In genomic region chr9:124261787-124262595, GRCh38 we compare ENCODE assay signal across 11 cellular contexts. TPM values are rescaled to one million over a fixed set of nuclear protein-coding genes. Genes with fewer than 3 reads are reported as not detected.
A peak's percentile ranks its signal among the peaks of the same experiment; 100 is the strongest.
DNase-seq lines count a peak whose midpoint lies in the region; ATAC-seq and TF ChIP-seq lines count a peak whose summit lies in the region.
"Had no signal": no experiment of that assay in that cellular context is flagged by ENCODE, and none has a peak within 500 bp of the region (broad histone marks: within the 10 kb centered on the region; RNA-seq: fewer than 3 reads in every experiment).

No MANE protein-coding gene starts in this region.

- H3K4me3 Mint-ChIP-seq in activated CD4-positive, alpha-beta T cell treated with anti-CD3 and anti-CD28 coated beads, Interleukin-2, amount 10 ng/mL, durations not matched to agents 24 days and 14 days = peak overlapping the region; percentile 21
- H3K4me3 Mint-ChIP-seq in activated CD4-positive, alpha-beta T cell treated with anti-CD3 and anti-CD28 coated beads for 36 hours = no peak overlapping the region
- H3K4me3 Mint-ChIP-seq in dendritic cell treated with granulocyte-macrophage colony-stimulating factor and Interleukin-4, amounts not matched to agents 40 ng/mL and 50 ng/mL, for 4 days = peak overlapping the region; percentile 94
- H3K4me3 Mint-ChIP-seq in naive B cell = peak overlapping the region in 6 of 8 donors; percentile 5 to 96 (median 65)
- H3K4me3 Mint-ChIP-seq in activated CD8-positive, alpha-beta T cell treated with anti-CD3 and anti-CD28 coated beads for 36 hours = no peak overlapping the region

- H3K4me3 ChIP-seq in upper lobe of right lung = peak overlapping the region; percentile 36

- peaks cover 40% of the 10 kb centered on the region for H3K27me3 Mint-ChIP-seq in activated CD4-positive, alpha-beta T cell treated with anti-CD3 and anti-CD28 coated beads, Interleukin-2, amount 10 ng/mL, durations not matched to agents 24 days and 14 days
- peaks cover 37% of the 10 kb centered on the region for H3K27me3 Mint-ChIP-seq in activated CD4-positive, alpha-beta T cell treated with anti-CD3 and anti-CD28 coated beads for 36 hours
- H3K27me3 Mint-ChIP-seq in dendritic cell treated with granulocyte-macrophage colony-stimulating factor and Interleukin-4, amounts not matched to agents 40 ng/mL and 50 ng/mL, for 4 days = no peaks in the 10 kb centered on the region
- no peaks in the 10 kb centered on the region for H3K27me3 Mint-ChIP-seq in naive B cell
- H3K27me3 Mint-ChIP-seq in activated CD8-positive, alpha-beta T cell treated with anti-CD3 and anti-CD28 coated beads for 36 hours = peaks cover 34% of the 10 kb centered on the region

- DNase-seq in activated CD4-positive, alpha-beta T cell treated with anti-CD3 and anti-CD28 coated beads, Interleukin-2, amount 10 ng/mL, durations not matched to agents 24 days and 14 days = no peak
- DNase-seq in activated CD4-positive, alpha-beta T cell treated with anti-CD3 and anti-CD28 coated beads for 36 hours = no peak
- DNase-seq in naive B cell = no peak
- DNase-seq in upper lobe of right lung = no peak
- DNase-seq in activated CD8-positive, alpha-beta T cell treated with anti-CD3 and anti-CD28 coated beads for 36 hours = no peak
- DNase-seq: activated naive CD4-positive, alpha-beta T cell treated with Interleukin-2 at 50 U/mL for 16 hours; stimulated activated CD4-positive, alpha-beta T cell treated with anti-CD3 and anti-CD28 coated beads, Interleukin-4, amount 100 ng/mL, for 4 hours; T-helper 1 cell had no signal

- H3K27ac Mint-ChIP-seq in activated CD4-positive, alpha-beta T cell treated with anti-CD3 and anti-CD28 coated beads, Interleukin-2, amount 10 ng/mL, durations not matched to agents 24 days and 14 days = peak overlapping the region; percentile 25
- no peak overlapping the region for H3K27ac Mint-ChIP-seq in activated CD4-positive, alpha-beta T cell treated with anti-CD3 and anti-CD28 coated beads for 36 hours
- H3K27ac Mint-ChIP-seq in dendritic cell treated with granulocyte-macrophage colony-stimulating factor and Interleukin-4, amounts not matched to agents 40 ng/mL and 50 ng/mL, for 4 days = peak overlapping the region; percentile 90
- peak overlapping the region in 2 of 6 donors; percentile 26 to 78 for H3K27ac Mint-ChIP-seq in naive B cell
- no peak overlapping the region for H3K27ac Mint-ChIP-seq in activated CD8-positive, alpha-beta T cell treated with anti-CD3 and anti-CD28 coated beads for 36 hours

- no peaks in the 10 kb centered on the region for H3K27me3 ChIP-seq in upper lobe of right lung

- no peaks in the 10 kb centered on the region for H3K36me3 ChIP-seq in upper lobe of right lung

- intact Hi-C loops in activated CD4-positive, alpha-beta T cell treated with anti-CD3 and anti-CD28 coated beads, Interleukin-2, amount 10 ng/mL, durations not matched to agents 24 days and 14 days (cut with micrococcal nuclease) = no loop called here
- intact Hi-C loops in activated CD4-positive, alpha-beta T cell treated with anti-CD3 and anti-CD28 coated beads for 36 hours (cut with DNase I, micrococcal nuclease) = no loop called here
- intact Hi-C loops in dendritic cell treated with granulocyte-macrophage colony-stimulating factor and Interleukin-4, amounts not matched to agents 40 ng/mL and 50 ng/mL, for 4 days (cut with micrococcal nuclease) = loop anchor here (5.0 kb wide), 1 partner anchor 135 kb away; no protein-coding TSS in a partner anchor
- intact Hi-C loops in upper lobe of right lung (cut with DNase I) = no loop called here
- intact Hi-C loops in activated CD8-positive, alpha-beta T cell treated with anti-CD3 and anti-CD28 coated beads for 36 hours (cut with micrococcal nuclease) = no loop called here

- H3K27ac ChIP-seq in upper lobe of right lung = peak overlapping the region; percentile 94

- POLR2A ChIA-PET in activated CD4-positive, alpha-beta T cell treated with anti-CD3 and anti-CD28 coated beads for 36 hours (lab: Charles Lee) = interaction anchor here (0.5 kb wide), 1 partner anchor 651 kb away, joined by 3 read pairs; no protein-coding TSS in a partner anchor
- POLR2A ChIA-PET in activated CD8-positive, alpha-beta T cell treated with anti-CD3 and anti-CD28 coated beads for 36 hours (lab: Charles Lee) = no interaction called here

- H3K4me1 Mint-ChIP-seq in activated CD4-positive, alpha-beta T cell treated with anti-CD3 and anti-CD28 coated beads, Interleukin-2, amount 10 ng/mL, durations not matched to agents 24 days and 14 days = peaks cover 38% of the 10 kb centered on the region
- peaks cover 19% of the 10 kb centered on the region for H3K4me1 Mint-ChIP-seq in activated CD4-positive, alpha-beta T cell treated with anti-CD3 and anti-CD28 coated beads for 36 hours
- H3K4me1 Mint-ChIP-seq in dendritic cell treated with granulocyte-macrophage colony-stimulating factor and Interleukin-4, amounts not matched to agents 40 ng/mL and 50 ng/mL, for 4 days (ENCODE audit: low read depth) = peaks cover 81% of the 10 kb centered on the region
- H3K4me1 Mint-ChIP-seq in naive B cell = peaks cover 67 to 86% (median 83%) of the 10 kb centered on the region in 3 donors
- H3K4me1 Mint-ChIP-seq in activated CD8-positive, alpha-beta T cell treated with anti-CD3 and anti-CD28 coated beads for 36 hours (ENCODE audit: low read depth) = peaks cover 30% of the 10 kb centered on the region

- no peak for ATAC-seq in activated CD4-positive, alpha-beta T cell treated with anti-CD3 and anti-CD28 coated beads for 36 hours
- ATAC-seq in naive B cell (ENCODE audit: low read depth in 2 of 2) (no peak), upper lobe of right lung (no peak), GM21786 (IDR thresholded peaks at IDR 0.05; ENCODE audit: unreplicated experiment) (no peak), GM21529 (IDR thresholded peaks at IDR 0.05; ENCODE audit: unreplicated experiment) (no peak)
- ATAC-seq in activated CD8-positive, alpha-beta T cell treated with anti-CD3 and anti-CD28 coated beads for 36 hours = no peak

- H3K36me3 Mint-ChIP-seq in activated CD4-positive, alpha-beta T cell treated with anti-CD3 and anti-CD28 coated beads, Interleukin-2, amount 10 ng/mL, durations not matched to agents 24 days and 14 days (ENCODE audit: low read depth) = peaks cover 7% of the 10 kb centered on the region
- H3K36me3 Mint-ChIP-seq in activated CD4-positive, alpha-beta T cell treated with anti-CD3 and anti-CD28 coated beads for 36 hours (ENCODE audit: low read depth) = peaks cover 2% of the 10 kb centered on the region
- H3K36me3 Mint-ChIP-seq in dendritic cell treated with granulocyte-macrophage colony-stimulating factor and Interleukin-4, amounts not matched to agents 40 ng/mL and 50 ng/mL, for 4 days (ENCODE audit: low read depth) = peaks cover 69% of the 10 kb centered on the region
- H3K36me3 Mint-ChIP-seq in naive B cell = no peaks in the 10 kb centered on the region
- peaks cover 6% of the 10 kb centered on the region for H3K36me3 Mint-ChIP-seq in activated CD8-positive, alpha-beta T cell treated with anti-CD3 and anti-CD28 coated beads for 36 hours (ENCODE audit: low read depth)

- CTCF ChIA-PET in activated CD4-positive, alpha-beta T cell treated with anti-CD3 and anti-CD28 coated beads for 36 hours (lab: Charles Lee) = no interaction called here
- CTCF ChIA-PET in activated CD8-positive, alpha-beta T cell treated with anti-CD3 and anti-CD28 coated beads for 36 hours (lab: Charles Lee) = no interaction called here

- TF ChIP-seq CTCF in upper lobe of right lung (IDR thresholded peaks at IDR 0.05) = no peak
- no peak for TF ChIP-seq CTCF in activated CD8-positive, alpha-beta T cell treated with anti-CD3 and anti-CD28 coated beads for 36 hours (IDR thresholded peaks at IDR 0.05)

- no peaks in the 10 kb centered on the region for H3K9me3 ChIP-seq in upper lobe of right lung

- peaks cover 77% of the 10 kb centered on the region for H3K4me1 ChIP-seq in upper lobe of right lung

- H3K9me3 Mint-ChIP-seq in activated CD4-positive, alpha-beta T cell treated with anti-CD3 and anti-CD28 coated beads, Interleukin-2, amount 10 ng/mL, durations not matched to agents 24 days and 14 days = no peaks in the 10 kb centered on the region
- no peaks in the 10 kb centered on the region for H3K9me3 Mint-ChIP-seq in activated CD4-positive, alpha-beta T cell treated with anti-CD3 and anti-CD28 coated beads for 36 hours (ENCODE audit: low read depth)
- H3K9me3 Mint-ChIP-seq in dendritic cell treated with granulocyte-macrophage colony-stimulating factor and Interleukin-4, amounts not matched to agents 40 ng/mL and 50 ng/mL, for 4 days = no peaks in the 10 kb centered on the region
- H3K9me3 Mint-ChIP-seq in naive B cell = no peaks in the 10 kb centered on the region
- H3K9me3 Mint-ChIP-seq in activated CD8-positive, alpha-beta T cell treated with anti-CD3 and anti-CD28 coated beads for 36 hours = no peaks in the 10 kb centered on the region

RNA-seq across cellular contexts. Expression of gene NEK6, which starts 4.2 kb away (rescaled TPM):
- 26.4 and 32.5 TPM in 2 replicates for total RNA-seq in activated CD4-positive, alpha-beta T cell treated with anti-CD3 and anti-CD28 coated beads, Interleukin-2, amount 10 ng/mL, durations not matched to agents 24 days and 14 days
- total RNA-seq in activated CD4-positive, alpha-beta T cell treated with anti-CD3 and anti-CD28 coated beads for 36 hours = 10 to 100 TPM in 1 of 2 experiments, 1 to 10 TPM in 1; 6.4 to 10.1 TPM
- 10 to 100 TPM in 2 of 6 donors, 1 to 10 TPM in 4; 4.5 to 15.2 (median 8.0) TPM for polyA plus RNA-seq in naive B cell (ENCODE audit: low read depth in 6 of 6)
- total RNA-seq in upper lobe of right lung = 137 TPM
- total RNA-seq in activated CD8-positive, alpha-beta T cell treated with anti-CD3 and anti-CD28 coated beads for 36 hours = 10 to 100 TPM; 20.2 to 21.8 TPM

Comparison
In these comparisons a context has a peak if more than half of its experiments do, and no peak if none do; other contexts are left out.
1. H3K27ac Mint-ChIP-seq: peak in activated CD4-positive, alpha-beta T cell treated with anti-CD3 and anti-CD28 coated beads, Interleukin-2, amount 10 ng/mL, durations not matched to agents 24 days and 14 days (single experiment) and dendritic cell treated with granulocyte-macrophage colony-stimulating factor and Interleukin-4, amounts not matched to agents 40 ng/mL and 50 ng/mL, for 4 days (single experiment); none in activated CD4-positive, alpha-beta T cell treated with anti-CD3 and anti-CD28 coated beads for 36 hours (single experiment) and activated CD8-positive, alpha-beta T cell treated with anti-CD3 and anti-CD28 coated beads for 36 hours (single experiment).
2. H3K4me3 Mint-ChIP-seq: peak in activated CD4-positive, alpha-beta T cell treated with anti-CD3 and anti-CD28 coated beads, Interleukin-2, amount 10 ng/mL, durations not matched to agents 24 days and 14 days (single experiment), dendritic cell treated with granulocyte-macrophage colony-stimulating factor and Interleukin-4, amounts not matched to agents 40 ng/mL and 50 ng/mL, for 4 days (single experiment) and naive B cell (6 of 8); none in activated CD4-positive, alpha-beta T cell treated with anti-CD3 and anti-CD28 coated beads for 36 hours (single experiment) and activated CD8-positive, alpha-beta T cell treated with anti-CD3 and anti-CD28 coated beads for 36 hours (single experiment).